Comparison of ENCODE assay signal across 8 cellular contexts in genomic region chr10:132420469-132421376, GRCh38. TPM values are rescaled to one million over a fixed set of nuclear protein-coding genes. Genes with fewer than 3 reads are reported as not detected.
A peak's percentile ranks its signal among the peaks of the same experiment; 100 is the strongest.
DNase-seq lines count a peak whose midpoint lies in the region; ATAC-seq lines count a peak whose summit lies in the region.

No MANE protein-coding gene starts in this region.

- ATAC-seq in GM18907 (IDR thresholded peaks at IDR 0.05; ENCODE audit: unreplicated experiment) (peak; percentile 17), GM18858 (IDR thresholded peaks at IDR 0.05; ENCODE audit: unreplicated experiment) (no peak)

- H3K9me3 ChIP-seq in HUES6 (ENCODE audit: control insufficient read depth, insufficient read depth, low read depth, low read length): no peaks in the 10 kb centered on the region; the same call in 1 of the 2 replicates
- no peaks in the 10 kb centered on the region for H3K9me3 ChIP-seq in adipocyte (ENCODE audit: control insufficient read depth, low read length)

- H3K4me1 ChIP-seq in HUES6 (ENCODE audit: control insufficient read depth, insufficient read depth, low read length): peaks cover 46% of the 10 kb centered on the region
- H3K4me1 ChIP-seq in adipocyte (ENCODE audit: control insufficient read depth, insufficient read depth, low read length): peaks cover 14% of the 10 kb centered on the region

- no peaks in the 10 kb centered on the region for H3K27me3 ChIP-seq in HUES6 (ENCODE audit: control insufficient read depth, insufficient read depth, low read length)
- H3K27me3 ChIP-seq in adipocyte (replicated peaks; ENCODE audit: control insufficient read depth, insufficient read depth, low read length): no peaks in the 10 kb centered on the region

- H3K4me3 ChIP-seq in HUES6 (ENCODE audit: low read depth, low read length): no peak overlapping the region
- H3K4me3 ChIP-seq in adipocyte (ENCODE audit: low read length): no peak overlapping the region

- peak overlapping the region; percentile 36; the same call in 1 of the 2 replicates for H3K27ac ChIP-seq in HUES6 (ENCODE audit: low read depth, low read length)

- DNase-seq in adipocyte (ENCODE audit: low read depth): no peak
- peak; percentile 53 for DNase-seq in myocyte (ENCODE audit: low read depth)
- no peak for DNase-seq in NCI-H2107 treated with DMSO at 0.1 percent for 48 hours (lab: John Stamatoyannopoulos, UW; ENCODE audit: unreplicated experiment)
- no peak for DNase-seq in putamen (ENCODE audit: low spot score)
- DNase-seq in GM19240 (ENCODE audit: insufficient read length, low spot score): no peak

- H3K9ac ChIP-seq in HUES6 (ENCODE audit: low read length): no peak overlapping the region
- H3K9ac ChIP-seq in adipocyte (ENCODE audit: low read length): peak overlapping the region; percentile 85

- H3K36me3 ChIP-seq in HUES6 (ENCODE audit: control insufficient read depth, insufficient read depth, low read length) (no peaks in the 10 kb centered on the region), adipocyte (ENCODE audit: control insufficient read depth, insufficient read depth, low read length, severe bottlenecking) (peaks cover 1% of the 10 kb centered on the region)

RNA-seq across cellular contexts. Expression of gene PWWP2B, which starts 23.7 kb away (rescaled TPM):
- total RNA-seq in myocyte: 11.1 and 20.1 TPM in 2 replicates
- 5.1 TPM for polyA plus RNA-seq in myocyte (2012)
